Comparison of ENCODE assay signal across 27 cellular contexts in genomic region chr3:197564097-197564843, GRCh38. TPM values are rescaled to one million over a fixed set of nuclear protein-coding genes. Genes with fewer than 3 reads are reported as not detected.
DNase-seq lines count a peak whose midpoint lies in the region; ATAC-seq and TF ChIP-seq lines count a peak whose summit lies in the region.
"Had no signal": no experiment of that assay in that cellular context is flagged by ENCODE, and none has a peak within 500 bp of the region (broad histone marks: within the 10 kb centered on the region; RNA-seq: fewer than 3 reads in every experiment).

No MANE protein-coding gene starts in this region.

- no peaks in the 10 kb centered on the region for H3K9me3 ChIP-seq in liver (ENCODE audit: control insufficient read depth in 4 of 4, low read length in 3 of 4)
- H3K9me3 ChIP-seq: thoracic aorta, vagina had no signal

- H3K36me3 ChIP-seq in liver (ENCODE audit: control insufficient read depth in 4 of 4, insufficient read depth in 3 of 4, low read depth in 1 of 4, low read length in 3 of 4) = peaks cover 0 to 2% (median 0%) of the 10 kb centered on the region in 4 donors
- H3K36me3 ChIP-seq: BLaER1, cardiac muscle cell, thoracic aorta, vagina had no signal

- H3K9ac ChIP-seq in liver (ENCODE audit: low read depth in 1 of 2, low read length in 2 of 2) = no peak overlapping the region
- H3K9ac ChIP-seq: BLaER1, SK-N-SH had no signal

- DNase-seq in NCI-H2196 (lab: John Stamatoyannopoulos, UW; ENCODE audit: unreplicated experiment) (peak; percentile 32), NCI-H2196 treated with DMSO at 0.1 percent for 48 hours (lab: John Stamatoyannopoulos, UW; ENCODE audit: unreplicated experiment) (no peak), KBM-7 (peak; percentile 39), RPMI7951 (ENCODE audit: low read depth) (peak; percentile 20), nucleus accumbens (lab: John Stamatoyannopoulos, UW) (no peak)
- no peak for DNase-seq in stimulated activated naive CD8-positive, alpha-beta T cell treated with anti-CD3 and anti-CD28 coated beads, Interleukin-15, Interleukin-2, amounts not matched to agents 100 U/mL and 50 U/mL, for 24 hours
- DNase-seq: activated CD4-positive, alpha-beta T cell treated with anti-CD3 and anti-CD28 coated beads for 36 hours; activated naive CD4-positive, alpha-beta T cell treated with Interleukin-2 at 50 U/mL for 16 hours; activated T-cell treated with anti-CD3 and anti-CD28 coated beads, Interleukin-2, amount 50 U/mL, for 24 hours; amniotic stem cell; DND-41; H7; head of caudate nucleus; kidney glomerular epithelial cell; NCI-H446 treated with DMSO at 0.1 percent for 48 hours; posterior cingulate gyrus; SK-N-SH; stimulated activated naive CD4-positive, alpha-beta T cell treated with Interleukin-2 at 50 U/mL for 16 hours; T-helper 17 cell had no signal

- H3K27me3 ChIP-seq in liver (ENCODE audit: control insufficient read depth in 4 of 4, insufficient read depth in 4 of 4, low read length in 3 of 4) = no peaks in the 10 kb centered on the region
- H3K27me3 ChIP-seq: BLaER1, cardiac muscle cell, vagina had no signal

- no peak overlapping the region for H3K4me3 ChIP-seq in liver (ENCODE audit: low read depth in 1 of 3, low read length in 3 of 3)
- H3K4me3 ChIP-seq: BLaER1, cardiac muscle cell, thoracic aorta, vagina had no signal

- in situ Hi-C loops in KBM-7 (cut with MboI; ENCODE audit: low pct_unique_long_range_greater_than_20kb, low sequenced_read_pairs) = no loop called here

- peaks cover 17 to 78% (median 70%) of the 10 kb centered on the region in 4 donors for H3K4me1 ChIP-seq in liver (ENCODE audit: control insufficient read depth in 4 of 4, insufficient read depth in 4 of 4, low read length in 3 of 4)
- H3K4me1 ChIP-seq: vagina had no signal

- peak overlapping the region; percentile 11 to 61 for H3K27ac ChIP-seq in liver (ENCODE audit: low read depth in 1 of 2, low read length in 2 of 2)
- H3K27ac ChIP-seq: BLaER1, cardiac muscle cell, RWPE1, thoracic aorta, vagina had no signal

- TF ChIP-seq RAD21 in liver (IDR thresholded peaks at IDR 0.05) = no peak

- ATAC-seq in stimulated activated naive CD8-positive, alpha-beta T cell treated with anti-CD3 and anti-CD28 coated beads, Interleukin-15, Interleukin-2, amounts not matched to agents 100 U/mL and 50 U/mL, for 24 hours = no peak
- ATAC-seq in GM21381 (IDR thresholded peaks at IDR 0.05; ENCODE audit: unreplicated experiment) = no peak
- ATAC-seq: activated CD4-positive, alpha-beta T cell treated with anti-CD3 and anti-CD28 coated beads for 36 hours; sciatic nerve; T-helper 17 cell had no signal

- 32% methylated on average over 1 of the region's 1 CpG for WGBS in liver

- TF ChIP-seq CTCF in liver (IDR thresholded peaks at IDR 0.05; ENCODE audit: low read depth, low read length, missing input control) = no peak

TF ChIP-seq in liver, 16 proteins besides CTCF, POLR2A, EP300 and RAD21:
- TF ChIP-seq JUND (IDR thresholded peaks at IDR 0.05) (peak in 1 of 2 donors; percentile 44), TAF1 (conservative IDR thresholded peaks at IDR 0.05) (no peak), NR2F2 (IDR thresholded peaks at IDR 0.05) (peak; percentile 35), FOXA1 (IDR thresholded peaks at IDR 0.05) (no peak), ZBTB33 (IDR thresholded peaks at IDR 0.05) (no peak), YY1 (IDR thresholded peaks at IDR 0.05) (no peak), HNF4A (conservative IDR thresholded peaks at IDR 0.05) (peak; percentile 37 to 54), REST (IDR thresholded peaks at IDR 0.05) (no peak), FOXA2 (IDR thresholded peaks at IDR 0.05) (no peak), MAX (IDR thresholded peaks at IDR 0.05) (no peak), HNF4G (IDR thresholded peaks at IDR 0.05) (no peak), GABPA (IDR thresholded peaks at IDR 0.05 in 1 of 2, conservative IDR thresholded peaks at IDR 0.05 in 1 of 2) (no peak), SP1 (IDR thresholded peaks at IDR 0.05) (peak; percentile 32), EGR1 (IDR thresholded peaks at IDR 0.05; ENCODE audit: low read depth in 2 of 2) (no peak), ATF3 (IDR thresholded peaks at IDR 0.05) (peak; percentile 41), RXRA (IDR thresholded peaks at IDR 0.05) (peak; percentile 38 to 57)

RNA-seq across cellular contexts. Expression of gene BDH1, which starts 8.5 kb away (rescaled TPM):
- total RNA-seq in RPMI7951 (2014; rRNA removed; shearing (Covaris generic)) = 13.1 and 14.5 TPM in 2 replicates
- total RNA-seq in liver = 100 to 1,000 TPM in 1 of 2 donors, 10 to 100 TPM in 1; 49.4 to 140 TPM
- 100 to 1,000 TPM; 213 to 268 TPM for polyA plus RNA-seq in liver

Comparison
In these comparisons a context has a peak if more than half of its experiments do, and no peak if none do; other contexts are left out.
1. DNase-seq: peak in NCI-H2196 (single experiment), KBM-7 (single experiment) and RPMI7951 (single experiment); none in NCI-H2196 treated with DMSO at 0.1 percent for 48 hours (single experiment), stimulated activated naive CD8-positive, alpha-beta T cell treated with anti-CD3 and anti-CD28 coated beads, Interleukin-15, Interleukin-2, amounts not matched to agents 100 U/mL and 50 U/mL, for 24 hours (single experiment) and nucleus accumbens (0 of 56).